In genomic region chr5:61790678-61791077, GRCh38 we compare ENCODE assay signal across 10 cellular contexts.
DNase-seq lines count a peak whose midpoint lies in the region; ATAC-seq and TF ChIP-seq lines count a peak whose summit lies in the region.
"Had no signal": no experiment of that assay in that cellular context is flagged by ENCODE, and none has a peak within 500 bp of the region (broad histone marks: within the 10 kb centered on the region; RNA-seq: fewer than 3 reads in every experiment).

No MANE protein-coding gene starts in this region.

- H3K4me3 ChIP-seq in thyroid gland (replicated peaks in 1 of 3): no peak overlapping the region
- H3K4me3 ChIP-seq: neural progenitor cell had no signal

- TF ChIP-seq CTCF in thyroid gland (IDR thresholded peaks at IDR 0.05): no peak

- ATAC-seq in GM18519 (IDR thresholded peaks at IDR 0.05; ENCODE audit: low FRiP score, unreplicated experiment) (peak; percentile 87), GM21360 (IDR thresholded peaks at IDR 0.05; ENCODE audit: unreplicated experiment) (peak; percentile 84), HG03196 (IDR thresholded peaks at IDR 0.05; ENCODE audit: unreplicated experiment) (peak; percentile 70), left colon (peak; percentile 100)

- H3K4me1 ChIP-seq in thyroid gland: no peaks in the 10 kb centered on the region
- H3K4me1 ChIP-seq: neural progenitor cell had no signal

- no peaks in the 10 kb centered on the region for H3K9me3 ChIP-seq in thyroid gland

- H3K27ac ChIP-seq in thyroid gland: no peak overlapping the region
- H3K27ac ChIP-seq: neural progenitor cell had no signal

- DNase-seq in left colon (peak; percentile 27 to 50), thyroid gland (no peak)
- no peak for DNase-seq in activated CD4-positive, alpha-beta T cell treated with anti-CD3 and anti-CD28 coated beads, Interleukin-2, amount 10 ng/mL, durations not matched to agents 7 days and 5 days
- DNase-seq in activated naive CD4-positive, alpha-beta T cell treated with anti-CD3 and anti-CD28 coated beads, Interleukin-2, amount 10 ng/mL, durations not matched to agents 7 days and 5 days: no peak
- DNase-seq: cerebellar nuclear complex, hippocampal formation had no signal

- no peaks in the 10 kb centered on the region for H3K9me3 Mint-ChIP-seq in activated CD4-positive, alpha-beta T cell treated with anti-CD3 and anti-CD28 coated beads, Interleukin-2, amount 10 ng/mL, durations not matched to agents 7 days and 5 days
- no peaks in the 10 kb centered on the region for H3K9me3 Mint-ChIP-seq in activated naive CD4-positive, alpha-beta T cell treated with anti-CD3 and anti-CD28 coated beads, Interleukin-2, amount 10 ng/mL, durations not matched to agents 7 days and 5 days
- H3K9me3 Mint-ChIP-seq: neural progenitor cell had no signal

- no peaks in the 10 kb centered on the region for H3K36me3 Mint-ChIP-seq in activated CD4-positive, alpha-beta T cell treated with anti-CD3 and anti-CD28 coated beads, Interleukin-2, amount 10 ng/mL, durations not matched to agents 7 days and 5 days (ENCODE audit: low read depth)
- no peaks in the 10 kb centered on the region for H3K36me3 Mint-ChIP-seq in activated naive CD4-positive, alpha-beta T cell treated with anti-CD3 and anti-CD28 coated beads, Interleukin-2, amount 10 ng/mL, durations not matched to agents 7 days and 5 days
- H3K36me3 Mint-ChIP-seq: neural progenitor cell had no signal

- WGBS in thyroid gland, 2 donors: 86 to 100% methylated on average over 2 of the region's 2 CpGs

- no peak overlapping the region for H3K27ac Mint-ChIP-seq in activated CD4-positive, alpha-beta T cell treated with anti-CD3 and anti-CD28 coated beads, Interleukin-2, amount 10 ng/mL, durations not matched to agents 7 days and 5 days
- no peak overlapping the region for H3K27ac Mint-ChIP-seq in activated naive CD4-positive, alpha-beta T cell treated with anti-CD3 and anti-CD28 coated beads, Interleukin-2, amount 10 ng/mL, durations not matched to agents 7 days and 5 days
- H3K27ac Mint-ChIP-seq: neural progenitor cell had no signal

- H3K4me3 Mint-ChIP-seq in activated CD4-positive, alpha-beta T cell treated with anti-CD3 and anti-CD28 coated beads, Interleukin-2, amount 10 ng/mL, durations not matched to agents 7 days and 5 days: no peak overlapping the region
- no peak overlapping the region for H3K4me3 Mint-ChIP-seq in activated naive CD4-positive, alpha-beta T cell treated with anti-CD3 and anti-CD28 coated beads, Interleukin-2, amount 10 ng/mL, durations not matched to agents 7 days and 5 days
- H3K4me3 Mint-ChIP-seq: neural progenitor cell had no signal

- H3K27me3 ChIP-seq in thyroid gland: no peaks in the 10 kb centered on the region
- H3K27me3 ChIP-seq: neural progenitor cell had no signal

- H3K4me1 Mint-ChIP-seq in activated CD4-positive, alpha-beta T cell treated with anti-CD3 and anti-CD28 coated beads, Interleukin-2, amount 10 ng/mL, durations not matched to agents 7 days and 5 days: no peaks in the 10 kb centered on the region
- no peaks in the 10 kb centered on the region for H3K4me1 Mint-ChIP-seq in activated naive CD4-positive, alpha-beta T cell treated with anti-CD3 and anti-CD28 coated beads, Interleukin-2, amount 10 ng/mL, durations not matched to agents 7 days and 5 days
- H3K4me1 Mint-ChIP-seq: neural progenitor cell had no signal

- CTCF ChIA-PET in activated CD4-positive, alpha-beta T cell treated with anti-CD3 and anti-CD28 coated beads, Interleukin-2, amount 10 ng/mL, durations not matched to agents 7 days and 5 days (lab: Charles Lee): no interaction called here
- CTCF ChIA-PET in activated naive CD4-positive, alpha-beta T cell treated with anti-CD3 and anti-CD28 coated beads, Interleukin-2, amount 10 ng/mL, durations not matched to agents 7 days and 5 days (lab: Charles Lee): no interaction called here

- intact Hi-C loops in left colon (cut with DNase I, micrococcal nuclease) (no loop called here), thyroid gland (cut with DNase I) (no loop called here)

- no peaks in the 10 kb centered on the region for H3K36me3 ChIP-seq in thyroid gland
- H3K36me3 ChIP-seq: neural progenitor cell had no signal

- TF ChIP-seq POLR2A in thyroid gland (IDR thresholded peaks at IDR 0.05): no peak

- peaks cover 5% of the 10 kb centered on the region for H3K27me3 Mint-ChIP-seq in activated CD4-positive, alpha-beta T cell treated with anti-CD3 and anti-CD28 coated beads, Interleukin-2, amount 10 ng/mL, durations not matched to agents 7 days and 5 days
- H3K27me3 Mint-ChIP-seq in activated naive CD4-positive, alpha-beta T cell treated with anti-CD3 and anti-CD28 coated beads, Interleukin-2, amount 10 ng/mL, durations not matched to agents 7 days and 5 days: no peaks in the 10 kb centered on the region

- POLR2A ChIA-PET in activated CD4-positive, alpha-beta T cell treated with anti-CD3 and anti-CD28 coated beads, Interleukin-2, amount 10 ng/mL, durations not matched to agents 7 days and 5 days (lab: Charles Lee): no interaction called here

Comparison
In these comparisons a context has a peak if more than half of its experiments do, and no peak if none do; other contexts are left out.
1. DNase-seq: peak in left colon (2 of 2); none in thyroid gland (0 of 2), activated CD4-positive, alpha-beta T cell treated with anti-CD3 and anti-CD28 coated beads, Interleukin-2, amount 10 ng/mL, durations not matched to agents 7 days and 5 days (single experiment) and activated naive CD4-positive, alpha-beta T cell treated with anti-CD3 and anti-CD28 coated beads, Interleukin-2, amount 10 ng/mL, durations not matched to agents 7 days and 5 days (single experiment).
2. Peak in every context shown above with its lines, with median percentiles within 50 percentile points of each other: ATAC-seq.